1 cellular context compared by ENCODE assay signal in the genomic region with DNA sequence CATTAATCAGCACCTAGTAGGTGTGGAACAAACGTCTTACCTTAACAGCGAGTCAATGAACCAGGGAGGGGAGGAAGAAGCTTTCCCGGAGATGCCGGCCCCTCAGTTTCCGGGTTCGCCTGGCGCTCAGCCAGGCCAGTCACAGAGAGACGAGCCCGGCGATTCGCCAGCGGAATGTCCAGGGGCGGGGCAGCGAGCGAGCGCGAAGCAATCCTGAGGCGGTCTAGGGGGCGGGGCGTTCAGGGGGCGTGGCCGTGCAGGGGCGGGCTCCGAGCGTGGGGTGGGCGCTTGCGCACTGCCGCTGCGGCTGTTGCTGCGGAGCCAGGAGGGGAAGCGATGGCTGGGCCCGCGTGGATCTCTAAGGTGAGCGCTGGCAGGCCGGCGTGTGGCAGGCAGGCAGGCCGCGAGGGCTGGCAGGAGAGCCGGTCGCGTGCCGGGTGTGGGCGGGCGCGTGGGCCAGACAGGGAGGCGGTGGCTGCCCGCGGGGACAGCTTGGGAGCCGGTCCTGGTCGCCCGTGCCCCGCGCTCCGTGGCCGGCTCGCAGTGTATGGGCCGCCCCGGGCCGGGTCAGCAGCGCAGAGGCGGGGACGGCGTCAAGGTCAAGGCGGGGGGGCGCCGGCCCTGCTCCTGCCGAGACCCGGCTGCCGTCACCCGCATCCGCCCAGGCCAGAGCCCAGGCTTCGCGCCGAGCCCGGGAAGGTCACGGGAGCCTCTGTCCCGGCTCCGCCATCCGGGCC.
A peak's percentile ranks its signal among the peaks of the same experiment; 100 is the strongest.
TF ChIP-seq lines count a peak whose summit lies in the region.

Gene IDH3A, plus strand, starts transcription at position 295 of the 737 bp plus-strand sequence. Its CDS starts 42 bp downstream, at position 337.

TF ChIP-seq in HepG2, 621 proteins besides CTCF, POLR2A, EP300 and RAD21 (continued from another document and continues in another):
- TF ChIP-seq, protein P1, sequence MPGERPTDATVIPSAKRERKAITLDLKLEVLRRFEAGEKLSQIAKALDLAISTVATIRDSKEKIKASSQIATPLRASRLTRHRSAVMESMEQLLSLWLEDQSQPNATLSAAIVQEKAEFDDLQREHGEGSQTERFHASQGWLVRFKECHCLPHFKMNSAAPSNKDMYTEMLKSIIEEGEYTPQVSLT (CRISPR knock-in tag; IDR thresholded peaks at IDR 0.05; ENCODE audit: borderline replicate concordance, low read depth): no peak
- no peak for TF ChIP-seq FLYWCH1 (CRISPR knock-in tag; IDR thresholded peaks at IDR 0.05)
- TF ChIP-seq ZNF274 (CRISPR knock-in tag; IDR thresholded peaks at IDR 0.05): no peak
- no peak for TF ChIP-seq TBL1XR1 (IDR thresholded peaks at IDR 0.05; ENCODE audit: borderline replicate concordance, low read length, partially characterized antibody)
- no peak for TF ChIP-seq SRSF1 (optimal IDR thresholded peaks at IDR 0.05; ENCODE audit: low read depth, low read length)
- peak; percentile 92 for TF ChIP-seq ZFX (CRISPR knock-in tag; IDR thresholded peaks at IDR 0.05; ENCODE audit: low read depth)
- TF ChIP-seq ZNF484 (CRISPR knock-in tag; IDR thresholded peaks at IDR 0.05; ENCODE audit: borderline replicate concordance, low read depth): no peak
- no peak for TF ChIP-seq ZBTB8A (CRISPR knock-in tag; IDR thresholded peaks at IDR 0.05; ENCODE audit: borderline replicate concordance, low read depth)
- no peak for TF ChIP-seq ZNF720 (CRISPR knock-in tag; IDR thresholded peaks at IDR 0.05)
- no peak for TF ChIP-seq ATM (IDR thresholded peaks at IDR 0.05; ENCODE audit: borderline replicate concordance)
- 0 out of 2 replicates have a peak, but pooled peaks have one; percentile 31 for TF ChIP-seq CENPT (CRISPR knock-in tag; IDR thresholded peaks at IDR 0.05; ENCODE audit: low read depth)
- TF ChIP-seq ZNF44 (CRISPR knock-in tag; IDR thresholded peaks at IDR 0.05): no peak
- TF ChIP-seq ZZZ3 (CRISPR knock-in tag; IDR thresholded peaks at IDR 0.05; ENCODE audit: borderline replicate concordance): no peak
- no peak for TF ChIP-seq RARA (CRISPR knock-in tag; IDR thresholded peaks at IDR 0.05)
- TF ChIP-seq NFE2L1 (CRISPR knock-in tag; IDR thresholded peaks at IDR 0.05; ENCODE audit: borderline replicate concordance): no peak
- 0 out of 2 replicates have a peak, but pooled peaks have one; percentile 40 for TF ChIP-seq SMYD3 (CRISPR knock-in tag; IDR thresholded peaks at IDR 0.05)
- no peak for TF ChIP-seq BRD4 (CRISPR knock-in tag; IDR thresholded peaks at IDR 0.05)
- no peak for TF ChIP-seq NBN (conservative IDR thresholded peaks at IDR 0.05)
- TF ChIP-seq MNT (IDR thresholded peaks at IDR 0.05): no peak
- TF ChIP-seq, protein P2, sequence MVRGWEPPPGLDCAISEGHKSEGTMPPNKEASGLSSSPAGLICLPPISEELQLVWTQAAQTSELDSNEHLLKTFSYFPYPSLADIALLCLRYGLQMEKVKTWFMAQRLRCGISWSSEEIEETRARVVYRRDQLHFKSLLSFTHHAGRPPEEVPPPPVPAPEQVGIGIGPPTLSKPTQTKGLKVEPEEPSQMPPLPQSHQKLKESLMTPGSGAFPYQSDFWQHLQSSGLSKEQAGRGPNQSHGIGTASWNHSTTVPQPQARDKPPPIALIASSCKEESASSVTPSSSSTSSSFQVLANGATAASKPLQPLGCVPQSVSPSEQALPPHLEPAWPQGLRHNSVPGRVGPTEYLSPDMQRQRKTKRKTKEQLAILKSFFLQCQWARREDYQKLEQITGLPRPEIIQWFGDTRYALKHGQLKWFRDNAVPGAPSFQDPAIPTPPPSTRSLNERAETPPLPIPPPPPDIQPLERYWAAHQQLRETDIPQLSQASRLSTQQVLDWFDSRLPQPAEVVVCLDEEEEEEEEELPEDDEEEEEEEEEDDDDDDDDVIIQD (CRISPR knock-in tag; IDR thresholded peaks at IDR 0.05; ENCODE audit: low read depth): peak; percentile 68; the same call in 1 of the 2 replicates
- no peak for TF ChIP-seq ZNF282 (IDR thresholded peaks at IDR 0.05; ENCODE audit: partially characterized antibody)
- TF ChIP-seq NFIC (IDR thresholded peaks at IDR 0.05; ENCODE audit: low read length): peak; percentile 37; the same call in 1 of the 2 replicates
- TF ChIP-seq CEBPG (CRISPR knock-in tag; IDR thresholded peaks at IDR 0.05): no peak
- no peak for TF ChIP-seq ARHGAP35 (CRISPR knock-in tag; IDR thresholded peaks at IDR 0.05; ENCODE audit: borderline replicate concordance)
- no peak for TF ChIP-seq ZSCAN29 (CRISPR knock-in tag; conservative IDR thresholded peaks at IDR 0.05)
- no peak for TF ChIP-seq ZNF670 (CRISPR knock-in tag; IDR thresholded peaks at IDR 0.05; ENCODE audit: borderline replicate concordance)
- peak; percentile 40; the same call in 1 of the 2 replicates for TF ChIP-seq ZNF768 (CRISPR knock-in tag; IDR thresholded peaks at IDR 0.05)
- TF ChIP-seq SIN3A (IDR thresholded peaks at IDR 0.05; ENCODE audit: borderline replicate concordance, low read depth, low read length): peak; percentile 81; the same call in 1 of the 2 replicates
- no peak for TF ChIP-seq LCORL (IDR thresholded peaks at IDR 0.05)
- TF ChIP-seq LCORL (CRISPR knock-in tag; IDR thresholded peaks at IDR 0.05): no peak
- TF ChIP-seq, protein P3, sequence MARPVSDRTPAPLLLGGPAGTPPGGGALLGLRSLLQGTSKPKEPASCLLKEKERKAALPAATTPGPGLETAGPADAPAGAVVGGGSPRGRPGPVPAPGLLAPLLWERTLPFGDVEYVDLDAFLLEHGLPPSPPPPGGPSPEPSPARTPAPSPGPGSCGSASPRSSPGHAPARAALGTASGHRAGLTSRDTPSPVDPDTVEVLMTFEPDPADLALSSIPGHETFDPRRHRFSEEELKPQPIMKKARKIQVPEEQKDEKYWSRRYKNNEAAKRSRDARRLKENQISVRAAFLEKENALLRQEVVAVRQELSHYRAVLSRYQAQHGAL (CRISPR knock-in tag; IDR thresholded peaks at IDR 0.05; ENCODE audit: not compliant biosample characterization): no peak
- no peak for TF ChIP-seq ZNF616 (CRISPR knock-in tag; IDR thresholded peaks at IDR 0.05; ENCODE audit: low read depth)
- TF ChIP-seq ZNF598 (CRISPR knock-in tag; IDR thresholded peaks at IDR 0.05; ENCODE audit: borderline replicate concordance): no peak
- TF ChIP-seq ATF7 (IDR thresholded peaks at IDR 0.05): no peak
- TF ChIP-seq ATF7 (CRISPR knock-in tag; IDR thresholded peaks at IDR 0.05): no peak
- TF ChIP-seq ZNF772 (CRISPR knock-in tag; IDR thresholded peaks at IDR 0.05): peak; percentile 50; the same call in 1 of the 2 replicates
- TF ChIP-seq FOSL2 (CRISPR knock-in tag; IDR thresholded peaks at IDR 0.05): peak; percentile 21; the same call in 1 of the 2 replicates
- TF ChIP-seq, protein P4, sequence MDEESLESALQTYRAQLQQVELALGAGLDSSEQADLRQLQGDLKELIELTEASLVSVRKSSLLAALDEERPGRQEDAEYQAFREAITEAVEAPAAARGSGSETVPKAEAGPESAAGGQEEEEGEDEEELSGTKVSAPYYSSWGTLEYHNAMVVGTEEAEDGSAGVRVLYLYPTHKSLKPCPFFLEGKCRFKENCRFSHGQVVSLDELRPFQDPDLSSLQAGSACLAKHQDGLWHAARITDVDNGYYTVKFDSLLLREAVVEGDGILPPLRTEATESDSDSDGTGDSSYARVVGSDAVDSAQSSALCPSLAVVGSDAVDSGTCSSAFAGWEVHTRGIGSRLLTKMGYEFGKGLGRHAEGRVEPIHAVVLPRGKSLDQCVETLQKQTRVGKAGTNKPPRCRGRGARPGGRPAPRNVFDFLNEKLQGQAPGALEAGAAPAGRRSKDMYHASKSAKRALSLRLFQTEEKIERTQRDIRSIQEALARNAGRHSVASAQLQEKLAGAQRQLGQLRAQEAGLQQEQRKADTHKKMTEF (CRISPR knock-in tag; IDR thresholded peaks at IDR 0.05): peak; percentile 49
- no peak for TF ChIP-seq NONO (IDR thresholded peaks at IDR 0.05)
- peak; percentile 40 for TF ChIP-seq NONO (CRISPR knock-in tag; conservative IDR thresholded peaks at IDR 0.05)
- 0 out of 2 replicates have a peak, but pooled peaks have one; percentile 35 for TF ChIP-seq JUND (CRISPR knock-in tag; IDR thresholded peaks at IDR 0.05)
- no peak for TF ChIP-seq ZFP82 (CRISPR knock-in tag; IDR thresholded peaks at IDR 0.05; ENCODE audit: borderline replicate concordance)
- TF ChIP-seq ZNF234 (CRISPR knock-in tag; conservative IDR thresholded peaks at IDR 0.05): no peak
- TF ChIP-seq, protein P5, sequence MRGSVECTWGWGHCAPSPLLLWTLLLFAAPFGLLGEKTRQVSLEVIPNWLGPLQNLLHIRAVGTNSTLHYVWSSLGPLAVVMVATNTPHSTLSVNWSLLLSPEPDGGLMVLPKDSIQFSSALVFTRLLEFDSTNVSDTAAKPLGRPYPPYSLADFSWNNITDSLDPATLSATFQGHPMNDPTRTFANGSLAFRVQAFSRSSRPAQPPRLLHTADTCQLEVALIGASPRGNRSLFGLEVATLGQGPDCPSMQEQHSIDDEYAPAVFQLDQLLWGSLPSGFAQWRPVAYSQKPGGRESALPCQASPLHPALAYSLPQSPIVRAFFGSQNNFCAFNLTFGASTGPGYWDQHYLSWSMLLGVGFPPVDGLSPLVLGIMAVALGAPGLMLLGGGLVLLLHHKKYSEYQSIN (CRISPR knock-in tag; IDR thresholded peaks at IDR 0.05; ENCODE audit: borderline replicate concordance): no peak
- no peak for TF ChIP-seq ZNF501 (CRISPR knock-in tag; IDR thresholded peaks at IDR 0.05)
- TF ChIP-seq EZH2 (conservative IDR thresholded peaks at IDR 0.05; ENCODE audit: low read depth, low read length): no peak
- TF ChIP-seq FOXA1 (IDR thresholded peaks at IDR 0.05): no peak
- TF ChIP-seq FOXA1 (CRISPR knock-in tag; IDR thresholded peaks at IDR 0.05): no peak
- peak; percentile 48; the same call in 1 of the 2 replicates for TF ChIP-seq ZSCAN25 (CRISPR knock-in tag; IDR thresholded peaks at IDR 0.05)
- TF ChIP-seq SOX6 (IDR thresholded peaks at IDR 0.05): no peak
- TF ChIP-seq SOX6 (CRISPR knock-in tag; IDR thresholded peaks at IDR 0.05): no peak
- no peak for TF ChIP-seq RELA (CRISPR knock-in tag; IDR thresholded peaks at IDR 0.05)
- no peak for TF ChIP-seq ZNF850 (CRISPR knock-in tag; conservative IDR thresholded peaks at IDR 0.05)
- TF ChIP-seq ZNF24 (IDR thresholded peaks at IDR 0.05): no peak
- no peak for TF ChIP-seq ZFP37 (CRISPR knock-in tag; IDR thresholded peaks at IDR 0.05; ENCODE audit: borderline replicate concordance)
- TF ChIP-seq ZFP36 (IDR thresholded peaks at IDR 0.05; ENCODE audit: borderline replicate concordance, low read depth, low read length, partially characterized antibody): no peak
- TF ChIP-seq MYPOP (CRISPR knock-in tag; IDR thresholded peaks at IDR 0.05): 0 out of 2 replicates have a peak, but pooled peaks have one; percentile 46
- TF ChIP-seq SNAI1 (CRISPR knock-in tag; IDR thresholded peaks at IDR 0.05; ENCODE audit: borderline replicate concordance): no peak
- no peak for TF ChIP-seq DMAP1 (CRISPR knock-in tag; IDR thresholded peaks at IDR 0.05)
- TF ChIP-seq, protein P6, sequence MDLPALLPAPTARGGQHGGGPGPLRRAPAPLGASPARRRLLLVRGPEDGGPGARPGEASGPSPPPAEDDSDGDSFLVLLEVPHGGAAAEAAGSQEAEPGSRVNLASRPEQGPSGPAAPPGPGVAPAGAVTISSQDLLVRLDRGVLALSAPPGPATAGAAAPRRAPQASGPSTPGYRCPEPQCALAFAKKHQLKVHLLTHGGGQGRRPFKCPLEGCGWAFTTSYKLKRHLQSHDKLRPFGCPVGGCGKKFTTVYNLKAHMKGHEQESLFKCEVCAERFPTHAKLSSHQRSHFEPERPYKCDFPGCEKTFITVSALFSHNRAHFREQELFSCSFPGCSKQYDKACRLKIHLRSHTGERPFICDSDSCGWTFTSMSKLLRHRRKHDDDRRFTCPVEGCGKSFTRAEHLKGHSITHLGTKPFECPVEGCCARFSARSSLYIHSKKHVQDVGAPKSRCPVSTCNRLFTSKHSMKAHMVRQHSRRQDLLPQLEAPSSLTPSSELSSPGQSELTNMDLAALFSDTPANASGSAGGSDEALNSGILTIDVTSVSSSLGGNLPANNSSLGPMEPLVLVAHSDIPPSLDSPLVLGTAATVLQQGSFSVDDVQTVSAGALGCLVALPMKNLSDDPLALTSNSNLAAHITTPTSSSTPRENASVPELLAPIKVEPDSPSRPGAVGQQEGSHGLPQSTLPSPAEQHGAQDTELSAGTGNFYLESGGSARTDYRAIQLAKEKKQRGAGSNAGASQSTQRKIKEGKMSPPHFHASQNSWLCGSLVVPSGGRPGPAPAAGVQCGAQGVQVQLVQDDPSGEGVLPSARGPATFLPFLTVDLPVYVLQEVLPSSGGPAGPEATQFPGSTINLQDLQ (CRISPR knock-in tag; IDR thresholded peaks at IDR 0.05): no peak
- no peak for TF ChIP-seq FOXJ3 (CRISPR knock-in tag; IDR thresholded peaks at IDR 0.05; ENCODE audit: borderline replicate concordance)
- TF ChIP-seq TAF15 (IDR thresholded peaks at IDR 0.05; ENCODE audit: low read depth, low read length, poor library complexity, severe bottlenecking): no peak
